25 cellular contexts compared by ENCODE assay signal in the genomic region with DNA sequence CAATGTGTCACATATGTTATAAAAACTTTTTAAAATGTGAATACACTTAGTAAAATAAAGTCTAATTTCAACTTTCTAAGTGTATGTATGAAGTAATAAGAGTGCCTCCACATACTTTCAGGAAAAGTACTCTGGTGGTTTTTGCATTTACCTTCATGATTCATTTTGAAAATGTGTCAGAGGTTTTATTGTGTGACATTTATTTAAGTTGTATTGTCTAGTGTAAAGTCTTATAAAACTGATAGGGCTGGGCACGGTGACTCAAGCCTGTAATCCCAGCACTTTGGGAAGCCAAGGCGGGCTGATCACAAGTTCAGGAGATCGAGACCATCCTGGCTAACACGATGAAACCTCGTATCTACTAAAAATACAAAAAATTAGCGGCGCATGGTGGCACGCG.
DNase-seq lines count a peak whose midpoint lies in the region; ATAC-seq, FAIRE-seq and TF ChIP-seq lines count a peak whose summit lies in the region.
"Had no signal": no experiment of that assay in that cellular context is flagged by ENCODE, and none has a peak within 500 bp of the region (broad histone marks: within the 10 kb centered on the region; RNA-seq: fewer than 3 reads in every experiment).

No MANE protein-coding gene starts in this region.

- TF ChIP-seq CTCF in PC-3 (conservative IDR thresholded peaks at IDR 0.05; ENCODE audit: low read depth, low read length) (no peak), bronchial epithelial cell (IDR thresholded peaks at IDR 0.05; ENCODE audit: insufficient read depth, low read length, severe bottlenecking) (no peak), mucosa of descending colon (IDR thresholded peaks at IDR 0.05) (no peak)

- BruUV-seq in PC-3 (replicated peaks; lab: Mats Ljungman, UMichigan), result no TSS peak

- no peak overlapping the region for H3K27ac Mint-ChIP-seq in activated naive CD8-positive, alpha-beta T cell treated with anti-CD3 and anti-CD28 coated beads, Interleukin-2, amount 50 U/mL, for 24 hours
- no peak overlapping the region for H3K27ac Mint-ChIP-seq in activated naive CD8-positive, alpha-beta T cell treated with anti-CD3 and anti-CD28 coated beads for 36 hours
- H3K27ac Mint-ChIP-seq: B cell; CD4-positive, CD25-positive, alpha-beta regulatory T cell; CD8-positive, alpha-beta T cell had no signal

- H3K27me3 Mint-ChIP-seq in activated naive CD8-positive, alpha-beta T cell treated with anti-CD3 and anti-CD28 coated beads, Interleukin-2, amount 50 U/mL, for 24 hours, result no peaks in the 10 kb centered on the region
- no peaks in the 10 kb centered on the region for H3K27me3 Mint-ChIP-seq in activated naive CD8-positive, alpha-beta T cell treated with anti-CD3 and anti-CD28 coated beads for 36 hours
- H3K27me3 Mint-ChIP-seq: B cell; CD4-positive, CD25-positive, alpha-beta regulatory T cell had no signal

- H3K27me3 ChIP-seq in PC-3 (ENCODE audit: low read length) (no peaks in the 10 kb centered on the region), bronchial epithelial cell (ENCODE audit: control insufficient read depth, insufficient read depth, low read length) (no peaks in the 10 kb centered on the region)
- H3K27me3 ChIP-seq: BLaER1 had no signal

- no peaks in the 10 kb centered on the region for H3K9me3 Mint-ChIP-seq in activated naive CD8-positive, alpha-beta T cell treated with anti-CD3 and anti-CD28 coated beads, Interleukin-2, amount 50 U/mL, for 24 hours
- H3K9me3 Mint-ChIP-seq in activated naive CD8-positive, alpha-beta T cell treated with anti-CD3 and anti-CD28 coated beads for 36 hours, result peaks cover 1% of the 10 kb centered on the region
- H3K9me3 Mint-ChIP-seq: CD8-positive, alpha-beta T cell had no signal

- no peaks in the 10 kb centered on the region for H3K9me3 ChIP-seq in PC-3 (ENCODE audit: low read length)
- no peaks in the 10 kb centered on the region for H3K9me3 ChIP-seq in mucosa of descending colon
- H3K9me3 ChIP-seq: BLaER1 had no signal

- H3K4me2 ChIP-seq in PC-3 (ENCODE audit: low read length), result no peak overlapping the region
- H3K4me2 ChIP-seq: BLaER1 had no signal

- H3K4me3 Mint-ChIP-seq in activated naive CD8-positive, alpha-beta T cell treated with anti-CD3 and anti-CD28 coated beads, Interleukin-2, amount 50 U/mL, for 24 hours, result no peak overlapping the region
- no peak overlapping the region for H3K4me3 Mint-ChIP-seq in activated naive CD8-positive, alpha-beta T cell treated with anti-CD3 and anti-CD28 coated beads for 36 hours
- H3K4me3 Mint-ChIP-seq: B cell; CD4-positive, CD25-positive, alpha-beta regulatory T cell; CD8-positive, alpha-beta T cell had no signal

- no peak for DNase-seq in activated naive CD8-positive, alpha-beta T cell treated with anti-CD3 and anti-CD28 coated beads, Interleukin-2, amount 50 U/mL, for 24 hours
- DNase-seq in activated naive CD8-positive, alpha-beta T cell treated with anti-CD3 and anti-CD28 coated beads for 36 hours, result no peak
- DNase-seq in PC-3, result peak; percentile 96
- peak; percentile 18 for DNase-seq in bronchial epithelial cell (ENCODE audit: low read depth)
- DNase-seq in mucosa of descending colon, result no peak
- DNase-seq in kidney tubule cell (ENCODE audit: low spot score), result no peak
- DNase-seq in NCI-H82 treated with DMSO at 0.1 percent for 48 hours (lab: John Stamatoyannopoulos, UW; ENCODE audit: unreplicated experiment), result no peak
- DNase-seq: CD4-positive, CD25-positive, alpha-beta regulatory T cell; CD8-positive, alpha-beta T cell; DMS 273 treated with DMSO at 0.1 percent for 48 hours; DMS79; EL; GDM1; GM23248; H7; HCEC 1CT had no signal

- H3K4me3 ChIP-seq in PC-3 (ENCODE audit: low read length), result no peak overlapping the region
- H3K4me3 ChIP-seq in bronchial epithelial cell (ENCODE audit: low read depth, low read length), result no peak overlapping the region
- no peak overlapping the region for H3K4me3 ChIP-seq in mucosa of descending colon
- H3K4me3 ChIP-seq: BLaER1, GM12878, GM23248 had no signal

- no peak for FAIRE-seq in bronchial epithelial cell (lab: Jason Lieb, UNC)
- FAIRE-seq: D721Med, GM12878, GM19239, H1 had no signal

- no peaks in the 10 kb centered on the region for H3K36me3 Mint-ChIP-seq in activated naive CD8-positive, alpha-beta T cell treated with anti-CD3 and anti-CD28 coated beads, Interleukin-2, amount 50 U/mL, for 24 hours (ENCODE audit: low read depth)
- peaks cover 3% of the 10 kb centered on the region for H3K36me3 Mint-ChIP-seq in activated naive CD8-positive, alpha-beta T cell treated with anti-CD3 and anti-CD28 coated beads for 36 hours

- H3K4me1 ChIP-seq in PC-3 (ENCODE audit: insufficient read depth, low read length) (peaks cover 20% of the 10 kb centered on the region), mucosa of descending colon (ENCODE audit: low read depth) (no peaks in the 10 kb centered on the region)
- H3K4me1 ChIP-seq: BLaER1 had no signal

- H4K20me1 ChIP-seq in PC-3 (ENCODE audit: low read length), result no peaks in the 10 kb centered on the region
- H4K20me1 ChIP-seq: BLaER1 had no signal

- H3K27ac ChIP-seq in PC-3 (ENCODE audit: low read length), result peak overlapping the region; percentile 47
- H3K27ac ChIP-seq: 22Rv1, BLaER1, C4-2B, GM23248 had no signal

- POLR2A ChIA-PET in PC-3 (lab: Charles Lee; ENCODE audit: unreplicated experiment), result no interaction called here

- intact Hi-C loops in PC-3 (cut with micrococcal nuclease) (loop anchor here (2.0 to 10.0 kb wide), 2 partner anchors 39 to 357 kb away; no protein-coding TSS in a partner anchor), mucosa of descending colon (cut with DNase I, micrococcal nuclease) (no loop called here)

- H3K36me3 ChIP-seq in PC-3 (ENCODE audit: low read depth, low read length), result no peaks in the 10 kb centered on the region; the same call in 1 of the 2 replicates
- H3K36me3 ChIP-seq in bronchial epithelial cell (ENCODE audit: control insufficient read depth, insufficient read depth, low read length), result no peaks in the 10 kb centered on the region
- no peaks in the 10 kb centered on the region for H3K36me3 ChIP-seq in mucosa of descending colon (ENCODE audit: low read depth)
- H3K36me3 ChIP-seq: BLaER1 had no signal

- H3F3A ChIP-seq in PC-3 (ENCODE audit: low read length, unreplicated experiment), result no peaks in the 10 kb centered on the region

- H3K9ac ChIP-seq in PC-3 (ENCODE audit: low read length), result no peak overlapping the region
- H3K9ac ChIP-seq: BLaER1, GM23248 had no signal

- ATAC-seq in activated naive CD8-positive, alpha-beta T cell treated with anti-CD3 and anti-CD28 coated beads, Interleukin-2, amount 50 U/mL, for 24 hours, result peak; percentile 24
- peak; percentile 94 for ATAC-seq in PC-3
- ATAC-seq in mucosa of descending colon, result peak; percentile 23
- ATAC-seq in HG03097 (IDR thresholded peaks at IDR 0.05; ENCODE audit: low FRiP score, unreplicated experiment), result no peak
- ATAC-seq: CD8-positive, alpha-beta T cell; GM12878 had no signal

- 0 out of 2 replicates have a peak, but pooled peaks cover 5% of the 10 kb centered on the region for H3K9me2 ChIP-seq in PC-3 (replicated peaks; ENCODE audit: low read length)

- CTCF ChIA-PET in PC-3 (lab: Charles Lee), result no interaction called here

- H3K79me2 ChIP-seq in PC-3 (ENCODE audit: low read length), result no peaks in the 10 kb centered on the region

- no peaks in the 10 kb centered on the region for H3K4me1 Mint-ChIP-seq in activated naive CD8-positive, alpha-beta T cell treated with anti-CD3 and anti-CD28 coated beads, Interleukin-2, amount 50 U/mL, for 24 hours
- H3K4me1 Mint-ChIP-seq in activated naive CD8-positive, alpha-beta T cell treated with anti-CD3 and anti-CD28 coated beads for 36 hours, result no peaks in the 10 kb centered on the region
- H3K4me1 Mint-ChIP-seq: B cell had no signal

- H2AFZ ChIP-seq in PC-3 (ENCODE audit: low read length), result no peak overlapping the region
- H2AFZ ChIP-seq: GM23248 had no signal

Comparison
In these comparisons a context has a peak if more than half of its experiments do, and no peak if none do; other contexts are left out.
1. DNase-seq: peak in PC-3 (single experiment) and bronchial epithelial cell (single experiment); none in activated naive CD8-positive, alpha-beta T cell treated with anti-CD3 and anti-CD28 coated beads, Interleukin-2, amount 50 U/mL, for 24 hours (single experiment), activated naive CD8-positive, alpha-beta T cell treated with anti-CD3 and anti-CD28 coated beads for 36 hours (single experiment), mucosa of descending colon (0 of 3), kidney tubule cell (single experiment) and NCI-H82 treated with DMSO at 0.1 percent for 48 hours (single experiment).